ENCODE assay signal across 9 cellular contexts in genomic region chr20:48825551-48825885, GRCh38. TPM values are rescaled to one million over a fixed set of nuclear protein-coding genes. Genes with fewer than 3 reads are reported as not detected.
DNase-seq lines count a peak whose midpoint lies in the region; ATAC-seq, FAIRE-seq and TF ChIP-seq lines count a peak whose summit lies in the region.
"Had no signal": no experiment of that assay in that cellular context is flagged by ENCODE, and none has a peak within 500 bp of the region (broad histone marks: within the 10 kb centered on the region; RNA-seq: fewer than 3 reads in every experiment).

No MANE protein-coding gene starts in this region.

- H3K23ac ChIP-seq in H1 (ENCODE audit: insufficient read length) = no peak overlapping the region

- H2BK5ac ChIP-seq in H1 (ENCODE audit: low read depth, low read length) = no peak overlapping the region

- H3K27me3 ChIP-seq in DOHH2 (ENCODE audit: control insufficient read depth, low read length) (peaks cover 17% of the 10 kb centered on the region), NT2/D1 (ENCODE audit: insufficient read depth, insufficient read length) (peaks cover 21% of the 10 kb centered on the region), H1 (replicated peaks in 1 of 4; ENCODE audit: control insufficient read depth in 3 of 4, extremely low read depth in 1 of 4, insufficient read depth in 3 of 4, low read length in 3 of 4) (peaks cover 0 to 42% (median 26%) of the 10 kb centered on the region in 4 experiments; a peak in 6 of 7 replicates), neutrophil (no peaks in the 10 kb centered on the region), ovary (no peaks in the 10 kb centered on the region), Karpas-422 (ENCODE audit: low read length) (no peaks in the 10 kb centered on the region)

- H3K4me1 ChIP-seq in DOHH2 (ENCODE audit: control insufficient read depth, low read length) (peaks cover 76% of the 10 kb centered on the region), NT2/D1 (ENCODE audit: insufficient read depth, insufficient read length) (peaks cover 6% of the 10 kb centered on the region), H1 (replicated peaks in 1 of 4; ENCODE audit: control insufficient read depth in 3 of 4, insufficient read depth in 4 of 4, low read length in 3 of 4) (peaks cover 0 to 9% (median 3%) of the 10 kb centered on the region in 4 experiments; a peak in 5 of 7 replicates), neutrophil (ENCODE audit: control insufficient read depth in 1 of 2, insufficient read depth in 1 of 2, low read depth in 1 of 2, low read length in 1 of 2) (peaks cover 59 to 68% of the 10 kb centered on the region in 2 experiments), ovary (ENCODE audit: insufficient read depth) (peaks cover 3% of the 10 kb centered on the region), Karpas-422 (ENCODE audit: low read length) (no peaks in the 10 kb centered on the region)

- DNase-seq in NT2/D1 (ENCODE audit: low read depth, low spot score) (no peak), H1 (ENCODE audit: low read depth in 1 of 2, low spot score in 2 of 2) (no peak), ovary (no peak), Karpas-422 (no peak)
- DNase-seq: NCI-H1092 treated with DMSO at 0.1 percent for 48 hours had no signal

- TF ChIP-seq POLR2A in H1 (IDR thresholded peaks at IDR 0.05; ENCODE audit: control extremely low read depth in 1 of 2, low read depth in 2 of 2, low read length in 2 of 2) (no peak), ovary (IDR thresholded peaks at IDR 0.05) (no peak)

- H4K8ac ChIP-seq in H1 (ENCODE audit: extremely low read depth, insufficient read depth, low read length) = no peak overlapping the region

- POLR2A ChIA-PET in H1 (lab: Charles Lee; ENCODE audit: partially characterized antibody) = interaction anchor here (1.9 kb wide), 1 partner anchor 95 kb away, joined by 5 read pairs; no protein-coding TSS in a partner anchor

- H3K56ac ChIP-seq in H1 (replicated peaks; ENCODE audit: insufficient read length, low read depth, low read length) = no peak overlapping the region

- H3K4ac ChIP-seq in H1 (replicated peaks; ENCODE audit: insufficient read length, low read depth, low read length) = no peak overlapping the region

- H3K36me3 ChIP-seq in DOHH2 (ENCODE audit: control insufficient read depth, low read length) (no peaks in the 10 kb centered on the region), NT2/D1 (ENCODE audit: insufficient read depth, insufficient read length, low read length) (no peaks in the 10 kb centered on the region), H1 (ENCODE audit: control insufficient read depth in 2 of 4, insufficient read depth in 4 of 4, low read length in 3 of 4) (no peaks in the 10 kb centered on the region), neutrophil (peaks cover 39% of the 10 kb centered on the region), ovary (no peaks in the 10 kb centered on the region), Karpas-422 (ENCODE audit: insufficient read depth, low read length) (no peaks in the 10 kb centered on the region)

- no peak for TF ChIP-seq RAD21 in H1 (IDR thresholded peaks at IDR 0.05 in 1 of 2, conservative IDR thresholded peaks at IDR 0.05 in 1 of 2; ENCODE audit: low read depth in 2 of 2, low read length in 2 of 2)

- peaks cover 21% of the 10 kb centered on the region for H3F3A ChIP-seq in DOHH2 (ENCODE audit: control insufficient read depth, insufficient read depth)

- no peak for FAIRE-seq in H1 (lab: Jason Lieb, UNC)

- no peak for TF ChIP-seq CTCF in DOHH2 (IDR thresholded peaks at IDR 0.05; ENCODE audit: low read depth, low read length, poor library complexity, severe bottlenecking)
- TF ChIP-seq CTCF in H1 (IDR thresholded peaks at IDR 0.05; ENCODE audit: control extremely low read depth in 1 of 3, insufficient read depth in 1 of 3, low read depth in 1 of 3, low read length in 3 of 3) = no peak
- TF ChIP-seq CTCF in neutrophil (IDR thresholded peaks at IDR 0.05) = no peak
- TF ChIP-seq CTCF in ovary (IDR thresholded peaks at IDR 0.05) = no peak

- H3K9me2 ChIP-seq in DOHH2 (replicated peaks; ENCODE audit: control insufficient read depth, low read length) (no peaks in the 10 kb centered on the region), Karpas-422 (replicated peaks; ENCODE audit: insufficient read depth, low read length) (no peaks in the 10 kb centered on the region)

- CTCF ChIA-PET in H1 (lab: Charles Lee; ENCODE audit: partially characterized antibody) = interaction anchor here (0.6 to 4.6 kb wide), 6 partner anchors 78 to 621 kb away, joined by 3 to 35 read pairs (median 4); no protein-coding TSS in a partner anchor

- H3K14ac ChIP-seq in H1 (ENCODE audit: insufficient read length) = no peak overlapping the region

- H3K79me2 ChIP-seq in DOHH2 (ENCODE audit: control insufficient read depth, low read length) (no peaks in the 10 kb centered on the region), H1 (ENCODE audit: control insufficient read depth in 1 of 2, insufficient read depth in 2 of 2, low read length in 2 of 2) (peaks cover 0 to 8% of the 10 kb centered on the region in 2 experiments; a peak in 2 of 4 replicates), Karpas-422 (ENCODE audit: low read length) (no peaks in the 10 kb centered on the region)

- no peaks in the 10 kb centered on the region for H3K79me1 ChIP-seq in H1 (ENCODE audit: low read depth, low read length)

- H2BK20ac ChIP-seq in H1 (ENCODE audit: low read length) = no peak overlapping the region

- no peak for ATAC-seq in GM19455 (IDR thresholded peaks at IDR 0.05; ENCODE audit: unreplicated experiment)
- no peak for ATAC-seq in HG02885 (IDR thresholded peaks at IDR 0.05; ENCODE audit: poor library complexity, unreplicated experiment)

- intact Hi-C loops in ovary (cut with DNase I) = no loop called here

- peak overlapping the region; percentile 70 for H3K4me3 ChIP-seq in DOHH2 (ENCODE audit: low read length)
- H3K4me3 ChIP-seq in NT2/D1 (ENCODE audit: insufficient read length, low read depth) = no peak overlapping the region
- peak overlapping the region in 1 of 4 experiments; percentile 80; a peak in 2 of 8 replicates for H3K4me3 ChIP-seq in H1 (ENCODE audit: extremely low read depth in 1 of 4, insufficient read depth in 2 of 4, low read depth in 3 of 4, low read length in 4 of 4)
- H3K4me3 ChIP-seq in neutrophil (ENCODE audit: low read depth in 1 of 2, low read length in 1 of 2) = peak overlapping the region; percentile 94 to 99
- no peak overlapping the region for H3K4me3 ChIP-seq in ovary
- no peak overlapping the region for H3K4me3 ChIP-seq in Karpas-422 (ENCODE audit: low read length)

- TF ChIP-seq EP300 in H1 (IDR thresholded peaks at IDR 0.05; ENCODE audit: borderline replicate concordance in 1 of 2, low read depth in 2 of 2, low read length in 2 of 2) (no peak), ovary (IDR thresholded peaks at IDR 0.05) (no peak)

- H4K20me1 ChIP-seq in DOHH2 (ENCODE audit: control insufficient read depth, insufficient read depth, low read depth, low read length) (no peaks in the 10 kb centered on the region; the same call in 1 of the 2 replicates), H1 (replicated peaks in 1 of 2; ENCODE audit: control insufficient read depth in 1 of 2, insufficient read depth in 2 of 2, low read length in 2 of 2) (peaks cover 7 to 10% of the 10 kb centered on the region in 2 experiments), Karpas-422 (ENCODE audit: insufficient read depth, low read depth, low read length) (peaks cover 12% of the 10 kb centered on the region; the same call in 1 of the 2 replicates)

- H3K9ac ChIP-seq in NT2/D1 (ENCODE audit: insufficient read length, low read depth) = peak overlapping the region; percentile 35
- no peak overlapping the region for H3K9ac ChIP-seq in H1 (replicated peaks in 1 of 4; ENCODE audit: extremely low read depth in 1 of 4, low read depth in 3 of 4, low read length in 3 of 4)
- H3K9ac ChIP-seq in Karpas-422 (ENCODE audit: low read length) = no peak overlapping the region

- H2BK120ac ChIP-seq in H1 (replicated peaks; ENCODE audit: low read depth, low read length) = no peak overlapping the region

- H2BK15ac ChIP-seq in H1 (ENCODE audit: low read length) = no peak overlapping the region

- H4K91ac ChIP-seq in H1 (replicated peaks; ENCODE audit: insufficient read length, low read length) = no peak overlapping the region

- 72% methylated on average over 4 of the region's 4 CpGs; no CpG with 5 or more reads in 1 of the 2 experiments for WGBS in H1 (ENCODE audit: extremely low coverage in 1 of 2, insufficient coverage in 1 of 2, insufficient read length in 1 of 2, insufficient replicate concordance in 2 of 2, low coverage in 1 of 2, low lambda C conversion rate in 2 of 2, missing lambda C conversion rate in 1 of 2), 2 experiments
- 52 to 61% (median 52%) methylated on average over 4 of the region's 4 CpGs for WGBS in ovary, 3 donors

- H4K5ac ChIP-seq in H1 (ENCODE audit: insufficient read length, low read depth, low read length) = no peak overlapping the region

- H2AK5ac ChIP-seq in H1 (ENCODE audit: low read depth, low read length) = no peak overlapping the region

- peaks cover 9% of the 10 kb centered on the region; the same call in 1 of the 2 replicates for H3K23me2 ChIP-seq in H1 (ENCODE audit: low read depth, low read length)

- no peaks in the 10 kb centered on the region for H3K9me3 ChIP-seq in DOHH2 (ENCODE audit: control insufficient read depth, insufficient read depth, low read length)
- H3K9me3 ChIP-seq in NT2/D1 (ENCODE audit: insufficient read depth, low read length) = no peaks in the 10 kb centered on the region
- no peaks in the 10 kb centered on the region for H3K9me3 ChIP-seq in H1 (ENCODE audit: insufficient read depth in 2 of 2, low read depth in 1 of 2, low read length in 1 of 2)
- H3K9me3 ChIP-seq in neutrophil = no peaks in the 10 kb centered on the region
- H3K9me3 ChIP-seq in ovary = no peaks in the 10 kb centered on the region
- H3K9me3 ChIP-seq in Karpas-422 (ENCODE audit: low read length) = no peaks in the 10 kb centered on the region

- H3K4me2 ChIP-seq in DOHH2 (ENCODE audit: low read length) = peak overlapping the region; percentile 65
- peak overlapping the region; percentile 73 to 89 for H3K4me2 ChIP-seq in H1 (ENCODE audit: insufficient read depth in 1 of 2, low read depth in 2 of 2, low read length in 2 of 2)
- H3K4me2 ChIP-seq in Karpas-422 (ENCODE audit: low read depth, low read length, poor library complexity, severe bottlenecking) = no peak overlapping the region

- H3K27ac ChIP-seq in DOHH2 (ENCODE audit: low read depth, low read length) = no peak overlapping the region
- H3K27ac ChIP-seq in H1 (ENCODE audit: low read depth, low read length) = no peak overlapping the region
- peak overlapping the region; percentile 99 for H3K27ac ChIP-seq in neutrophil
- no peak overlapping the region for H3K27ac ChIP-seq in ovary
- no peak overlapping the region for H3K27ac ChIP-seq in Karpas-422 (ENCODE audit: low read length)

- H2AFZ ChIP-seq in H1 (ENCODE audit: low read length) (no peak overlapping the region), Karpas-422 (ENCODE audit: low read length) (no peak overlapping the region)

- H2BK12ac ChIP-seq in H1 (ENCODE audit: low read depth, low read length) = no peak overlapping the region

- H3K18ac ChIP-seq in H1 (ENCODE audit: extremely low read depth, low read length) = no peak overlapping the region

RNA-seq across cellular contexts. Expression of gene PREX1, which starts 2.3 kb away (rescaled TPM):
- 12.8 and 13.5 TPM in 2 replicates for total RNA-seq in H1 (2021; fragmentation: NEBNext Ultra II Directional; extraction: Animal tissue kit (Norgen Biotek cat#: 25700))
- polyA plus RNA-seq in H1 (2011; rRNA removed) = 10.7 and 13.4 TPM in 2 replicates
- 9.6 TPM for polyA plus RNA-seq in H1 (2011; cell fraction: cytosol; rRNA removed)
- 17.7 TPM for polyA plus RNA-seq in H1 (2011; cell fraction: nucleus; rRNA removed)
- 8.8 to 13.0 TPM (median 12.7 TPM) in 4 replicates for polyA plus RNA-seq in H1 (2012, experiment 1 of 2)
- 8.5 TPM for polyA plus RNA-seq in H1 (2012, experiment 2 of 2)
- polyA plus RNA-seq in H1 (2013, experiment 1 of 2) = 6.3 TPM
- polyA plus RNA-seq in H1 (2013, experiment 2 of 2) = 6.2 TPM
- polyA minus RNA-seq in H1 (2011; rRNA and poly(A)+ RNA removed) = 12.9 and 16.1 TPM in 2 replicates
- polyA minus RNA-seq in H1 (2011; cell fraction: cytosol; rRNA and poly(A)+ RNA removed) = 9.6 TPM
- 8.8 TPM for polyA minus RNA-seq in H1 (2011; cell fraction: nucleus; rRNA and poly(A)+ RNA removed)
- total RNA-seq in ovary = 10 to 100 TPM in 2 of 7 donors, 1 to 10 TPM in 5; 3.8 to 13.6 (median 5.4) TPM
- 1 to 10 TPM; 6.7 to 8.8 TPM for polyA plus RNA-seq in ovary
- not detected in 2 replicates for total RNA-seq in Karpas-422 (2014; rRNA removed; shearing (Covaris generic); ENCODE audit: low replicate concordance)

Comparison
In these comparisons a context has a peak if more than half of its experiments do, and no peak if none do; other contexts are left out.
1. H3K4me3 ChIP-seq: peak in DOHH2 (single experiment) and neutrophil (2 of 2); none in NT2/D1 (single experiment), ovary (single experiment) and Karpas-422 (single experiment).